1 cellular context compared by ENCODE assay signal in genomic region chr6:22709804-22710203, GRCh38.
TF ChIP-seq lines count a peak whose summit lies in the region.

No MANE protein-coding gene starts in this region.

TF ChIP-seq in HepG2, 621 proteins besides CTCF, POLR2A, EP300 and RAD21:
- TF ChIP-seq HNRNPL (IDR thresholded peaks at IDR 0.05; ENCODE audit: low read depth, low read length): no peak
- TF ChIP-seq MYNN (CRISPR knock-in tag; IDR thresholded peaks at IDR 0.05; ENCODE audit: low read depth): no peak
- no peak for TF ChIP-seq NKX3-1 (CRISPR knock-in tag; IDR thresholded peaks at IDR 0.05)
- no peak for TF ChIP-seq HHEX (CRISPR knock-in tag; IDR thresholded peaks at IDR 0.05)
- no peak for TF ChIP-seq ZNF7 (CRISPR knock-in tag; IDR thresholded peaks at IDR 0.05)
- TF ChIP-seq EHMT2 (IDR thresholded peaks at IDR 0.05; ENCODE audit: borderline replicate concordance, low read depth, low read length): no peak
- TF ChIP-seq ZBED4 (CRISPR knock-in tag; IDR thresholded peaks at IDR 0.05; ENCODE audit: borderline replicate concordance): no peak
- no peak for TF ChIP-seq ZBTB25 (CRISPR knock-in tag; IDR thresholded peaks at IDR 0.05)
- TF ChIP-seq NONO (IDR thresholded peaks at IDR 0.05): no peak
- no peak for TF ChIP-seq NONO (CRISPR knock-in tag; conservative IDR thresholded peaks at IDR 0.05)
- TF ChIP-seq ZNF800 (CRISPR knock-in tag; IDR thresholded peaks at IDR 0.05): no peak
- no peak for TF ChIP-seq NFKBIZ (CRISPR knock-in tag; IDR thresholded peaks at IDR 0.05)
- no peak for TF ChIP-seq HOXA3 (CRISPR knock-in tag; IDR thresholded peaks at IDR 0.05)
- no peak for TF ChIP-seq ZNF614 (CRISPR knock-in tag; IDR thresholded peaks at IDR 0.05; ENCODE audit: borderline replicate concordance)
- TF ChIP-seq ZBTB38 (CRISPR knock-in tag; IDR thresholded peaks at IDR 0.05): no peak
- no peak for TF ChIP-seq BCL3 (CRISPR knock-in tag; IDR thresholded peaks at IDR 0.05)
- no peak for TF ChIP-seq MAFG (CRISPR knock-in tag; IDR thresholded peaks at IDR 0.05)
- no peak for TF ChIP-seq ZNF770 (CRISPR knock-in tag; IDR thresholded peaks at IDR 0.05)
